Comparison of ENCODE assay signal across 9 cellular contexts in the genomic region with DNA sequence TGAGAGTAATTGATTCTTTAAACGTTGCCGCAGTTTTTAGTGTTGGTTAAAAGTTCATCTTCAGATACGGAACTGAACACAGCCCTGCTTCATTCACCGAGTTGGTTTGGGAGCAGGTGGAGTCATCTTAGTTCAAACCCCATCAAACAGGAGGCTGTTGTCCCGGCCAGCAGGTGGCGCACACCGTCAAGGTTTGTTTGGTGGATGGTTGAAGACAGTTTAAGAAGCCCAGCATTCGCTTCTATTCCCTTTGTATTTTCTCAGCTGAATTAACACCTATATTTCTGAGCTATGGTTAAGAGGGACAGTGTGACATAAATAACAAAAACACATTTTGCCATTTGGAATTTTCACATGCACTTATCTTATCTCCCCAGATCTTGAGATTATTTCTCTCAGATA. TPM values are rescaled to one million over a fixed set of nuclear protein-coding genes. Genes with fewer than 3 reads are reported as not detected.
DNase-seq lines count a peak whose midpoint lies in the region; ATAC-seq, FAIRE-seq and TF ChIP-seq lines count a peak whose summit lies in the region.
"Not testable (repeated sequence)": the region's sequence is repeated elsewhere in the genome, so short reads cannot be mapped to it uniquely, and the experiment has no call there.
"Had no signal": no experiment of that assay in that cellular context is flagged by ENCODE, and none has a peak within 500 bp of the region (broad histone marks: within the 10 kb centered on the region; RNA-seq: fewer than 3 reads in every experiment).

No MANE protein-coding gene starts in this region.

- not testable (repeated sequence) for H3K36me3 Mint-ChIP-seq in central memory CD8-positive, alpha-beta T cell (ENCODE audit: insufficient read depth); osteocyte (ENCODE audit: unreplicated experiment)

- not testable (repeated sequence) for DNase-seq in A673 (ENCODE audit: low spot score); GM19239 (ENCODE audit: insufficient read length, low spot score); HFF-Myc (ENCODE audit: extremely low read depth, low read depth); SK-N-SH; central memory CD8-positive, alpha-beta T cell (ENCODE audit: low spot score in 2 of 2); keratinocyte (ENCODE audit: low read depth, low spot score); osteocyte (ENCODE audit: extremely low spot score, unreplicated experiment)

- dilution Hi-C loops in keratinocyte (cut with MboI; ENCODE audit: extremely low pct_ligation_motif_present, low sequenced_read_pairs) = not testable (repeated sequence)

- intact Hi-C loops in A673 (cut with micrococcal nuclease; ENCODE audit: unreplicated experiment) = not testable (repeated sequence)

- TF ChIP-seq CTCF in A673 (conservative IDR thresholded peaks at IDR 0.05; ENCODE audit: low read depth, low read length) = peak; percentile 33; the same call in 1 of the 2 replicates
- peak; percentile 26 for TF ChIP-seq CTCF in HFF-Myc (IDR thresholded peaks at IDR 0.05; ENCODE audit: low read depth, low read length, missing control alignments)
- TF ChIP-seq CTCF in SK-N-SH (IDR thresholded peaks at IDR 0.05) = peak; percentile 52
- not testable (repeated sequence) for TF ChIP-seq CTCF in keratinocyte (optimal IDR thresholded peaks at IDR 0.05 in 1 of 3, IDR thresholded peaks at IDR 0.05 in 1 of 3, conservative IDR thresholded peaks at IDR 0.05 in 1 of 3; ENCODE audit: extremely low read depth in 1 of 3, insufficient read depth in 2 of 3, low read length in 3 of 3)
- peak; percentile 39 for TF ChIP-seq CTCF in osteocyte (IDR thresholded peaks at IDR 0.05)

- H3K4me1 ChIP-seq in A673 (ENCODE audit: insufficient read depth, low read length, poor library complexity, severe bottlenecking); SK-N-SH (ENCODE audit: control insufficient read depth in 1 of 2, insufficient read depth in 2 of 2, low read depth in 1 of 2, low read length in 1 of 2); keratinocyte (ENCODE audit: control insufficient read depth, extremely low read depth, insufficient read depth, low read length): not testable (repeated sequence)

- not testable (repeated sequence) for H3K4me3 Mint-ChIP-seq in central memory CD8-positive, alpha-beta T cell; osteocyte (ENCODE audit: unreplicated experiment)

- H3K36me3 ChIP-seq in A673 (ENCODE audit: insufficient read depth, low read length, poor library complexity, severe bottlenecking); SK-N-SH (replicated peaks in 1 of 2; ENCODE audit: control insufficient read depth in 1 of 2, insufficient read depth in 2 of 2, low read length in 1 of 2); keratinocyte (ENCODE audit: control insufficient read depth in 2 of 2, extremely low read depth in 1 of 2, insufficient read depth in 2 of 2, low read length in 2 of 2): not testable (repeated sequence)

- WGBS in SK-N-SH (ENCODE audit: low lambda C conversion rate) = 4% methylated on average over 4 of the region's 8 CpGs

- not testable (repeated sequence) for H3F3A ChIP-seq in SK-N-SH (replicated peaks; ENCODE audit: insufficient read depth)

- CTCF ChIA-PET in A673 (lab: Charles Lee); SK-N-SH (lab: Yijun Ruan, JAX): not testable (repeated sequence)

- H3K27me3 ChIP-seq in A673 (replicated peaks; ENCODE audit: insufficient read depth, low read depth, low read length, poor library complexity); SK-N-SH (ENCODE audit: insufficient read depth); keratinocyte (ENCODE audit: control insufficient read depth, extremely low read depth, insufficient read depth, low read length): not testable (repeated sequence)

- FAIRE-seq in GM19239 (lab: Jason Lieb, UNC) (peak; percentile 99), keratinocyte (lab: Jason Lieb, UNC) (peak; percentile 78)

- H3K27me3 Mint-ChIP-seq in central memory CD8-positive, alpha-beta T cell; osteocyte (ENCODE audit: unreplicated experiment): not testable (repeated sequence)

- H3K9me3 Mint-ChIP-seq in central memory CD8-positive, alpha-beta T cell; osteocyte (ENCODE audit: unreplicated experiment): not testable (repeated sequence)

- H3K9me1 ChIP-seq in keratinocyte (ENCODE audit: control insufficient read depth, extremely low read depth, insufficient read depth, low read length) = not testable (repeated sequence)

- H3K4me3 ChIP-seq in A673 (ENCODE audit: low read depth, low read length, poor library complexity, severe bottlenecking); HFF-Myc (replicated peaks; ENCODE audit: low read depth, low read length); SK-N-SH (ENCODE audit: low read depth in 2 of 2, low read length in 1 of 2); keratinocyte (ENCODE audit: control insufficient read depth in 2 of 3, extremely low read depth in 1 of 3, insufficient read depth in 2 of 3, low read depth in 1 of 3, low read length in 3 of 3): not testable (repeated sequence)

- H3K79me2 ChIP-seq in SK-N-SH (ENCODE audit: insufficient read depth); keratinocyte (ENCODE audit: control insufficient read depth, insufficient read depth, low read length): not testable (repeated sequence)

- not testable (repeated sequence) for H3K9me3 ChIP-seq in A673 (ENCODE audit: low read depth, low read length, poor library complexity, severe bottlenecking); SK-N-SH; keratinocyte (ENCODE audit: control insufficient read depth, low read depth, low read length)

- TF ChIP-seq RAD21 in SK-N-SH (IDR thresholded peaks at IDR 0.05; ENCODE audit: low read length) = not testable (repeated sequence)

- POLR2A ChIA-PET in A673 (lab: Charles Lee; ENCODE audit: low non-redundant PET); SK-N-SH (lab: Yijun Ruan, JAX): not testable (repeated sequence)

- not testable (repeated sequence) for H3K4me2 ChIP-seq in SK-N-SH; keratinocyte (ENCODE audit: control insufficient read depth, extremely low read depth, insufficient read depth, low read depth, low read length)

- H3K9ac ChIP-seq in SK-N-SH; keratinocyte (ENCODE audit: control insufficient read depth, extremely low read depth, insufficient read depth, low read length): not testable (repeated sequence)

- H3K27ac ChIP-seq in A673 (ENCODE audit: low read depth, low read length, poor library complexity, severe bottlenecking); SK-N-SH (ENCODE audit: low read depth in 2 of 2, low read length in 1 of 2); keratinocyte (ENCODE audit: control insufficient read depth, insufficient read depth, low read length): not testable (repeated sequence)

- H3K27ac Mint-ChIP-seq in central memory CD8-positive, alpha-beta T cell (ENCODE audit: low read depth); osteocyte (ENCODE audit: unreplicated experiment): not testable (repeated sequence)

- H3K9me2 ChIP-seq in SK-N-SH = not testable (repeated sequence)

- peak; percentile 85 for ATAC-seq in HG03342 (IDR thresholded peaks at IDR 0.05; ENCODE audit: unreplicated experiment)
- peak; percentile 70 for ATAC-seq in central memory CD8-positive, alpha-beta T cell (replicated peaks; ENCODE audit: extremely low read depth, poor library complexity, severe bottlenecking)

- not testable (repeated sequence) for H4K20me1 ChIP-seq in SK-N-SH (ENCODE audit: insufficient read depth); keratinocyte (ENCODE audit: control insufficient read depth, extremely low read depth, insufficient read depth, low read length)

- not testable (repeated sequence) for H3K4me1 Mint-ChIP-seq in central memory CD8-positive, alpha-beta T cell; osteocyte (ENCODE audit: unreplicated experiment)

- TF ChIP-seq EP300 in SK-N-SH (IDR thresholded peaks at IDR 0.05; ENCODE audit: borderline replicate concordance in 1 of 2, low read depth in 1 of 2, low read length in 1 of 2) = not testable (repeated sequence)

- not testable (repeated sequence) for H2AFZ ChIP-seq in SK-N-SH (ENCODE audit: low read depth); keratinocyte (ENCODE audit: control insufficient read depth, low read length)

- not testable (repeated sequence) for BruUV-seq in A673 (replicated peaks; lab: Mats Ljungman, UMichigan)

RNA-seq across cellular contexts. Expression of gene GPR31, which starts 25.1 kb away (rescaled TPM):
- not detected in 2 replicates for total RNA-seq in A673 (2021)
- polyA plus RNA-seq in SK-N-SH (2012; rRNA removed) = not detected in 2 replicates
- polyA plus RNA-seq in SK-N-SH (2012; cell fraction: cytosol; rRNA removed) = not detected in 2 replicates
- polyA plus RNA-seq in SK-N-SH (2012; cell fraction: nucleus; rRNA removed) = not detected in 2 replicates
- polyA plus RNA-seq in keratinocyte = not detected in 3 replicates
- not detected for polyA plus RNA-seq in keratinocyte (2011; ENCODE audit: low read depth)
- not detected in 2 replicates for polyA plus RNA-seq in keratinocyte (2011; cell fraction: cytosol; rRNA removed)
- polyA plus RNA-seq in keratinocyte (2011; cell fraction: nucleus; rRNA removed) = not detected in 2 replicates
- not detected in 2 replicates for polyA plus RNA-seq in keratinocyte (2012; ENCODE audit: low replicate concordance)
- not detected in 3 replicates for polyA minus RNA-seq in keratinocyte
- polyA minus RNA-seq in keratinocyte (2011; cell fraction: cytosol; rRNA and poly(A)+ RNA removed) = not detected
- not detected in 2 replicates for polyA minus RNA-seq in keratinocyte (2011; cell fraction: nucleus; rRNA and poly(A)+ RNA removed)
- total RNA-seq in osteocyte = not detected in 2 replicates
- total RNA-seq: tibial nerve had no signal
